Comparison of ENCODE assay signal across 11 cellular contexts in the genomic region with DNA sequence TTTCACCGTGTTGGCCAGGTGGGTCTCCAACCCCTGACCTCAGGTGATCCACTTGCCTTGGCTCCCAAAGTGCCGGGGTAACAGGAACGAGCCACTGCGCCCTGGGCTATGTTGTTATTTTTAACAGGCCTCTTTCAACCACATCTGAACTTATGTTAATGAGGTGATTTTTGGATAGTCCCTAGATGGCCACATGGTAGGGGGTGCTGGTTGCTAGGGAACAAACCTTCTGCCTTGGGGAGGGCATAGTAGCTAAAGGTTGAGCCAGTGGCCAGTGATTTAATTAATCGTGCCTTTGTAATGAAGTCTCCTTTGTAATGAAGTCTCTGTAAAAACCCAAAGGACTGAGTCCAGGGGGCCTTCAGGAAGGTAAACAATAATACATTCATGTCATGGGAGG. TPM values are rescaled to one million over a fixed set of nuclear protein-coding genes. Genes with fewer than 3 reads are reported as not detected.
DNase-seq lines count a peak whose midpoint lies in the region; ATAC-seq and TF ChIP-seq lines count a peak whose summit lies in the region.
"Had no signal": no experiment of that assay in that cellular context is flagged by ENCODE, and none has a peak within 500 bp of the region (broad histone marks: within the 10 kb centered on the region; RNA-seq: fewer than 3 reads in every experiment).

No MANE protein-coding gene starts in this region.

- no peaks in the 10 kb centered on the region for H3K9me3 ChIP-seq in right cardiac atrium (ENCODE audit: control insufficient read depth, low read length)
- no peaks in the 10 kb centered on the region for H3K9me3 ChIP-seq in skeletal muscle tissue (ENCODE audit: control insufficient read depth in 3 of 3, low read length in 3 of 3)

- H3K27me3 ChIP-seq in right cardiac atrium (ENCODE audit: control insufficient read depth, insufficient read depth) (no peaks in the 10 kb centered on the region), skeletal muscle tissue (ENCODE audit: control insufficient read depth in 3 of 3, insufficient read depth in 3 of 3, low read length in 3 of 3) (no peaks in the 10 kb centered on the region)

- CTCF ChIA-PET in activated CD4-positive, alpha-beta memory T cell treated with anti-CD3 and anti-CD28 coated beads, Interleukin-2, amount 10 ng/mL, durations not matched to agents 7 days and 5 days (lab: Charles Lee) = interaction anchor here (1.4 to 1.5 kb wide), 2 partner anchors 11 to 39 kb away, joined by 6 to 8 read pairs; no protein-coding TSS in a partner anchor

- no peak for ATAC-seq in right cardiac atrium
- ATAC-seq in GM19395 (IDR thresholded peaks at IDR 0.05; ENCODE audit: unreplicated experiment) = no peak
- ATAC-seq in HG03045 (IDR thresholded peaks at IDR 0.05; ENCODE audit: unreplicated experiment) = no peak
- ATAC-seq: esophagus mucosa had no signal

- no peak for TF ChIP-seq CTCF in GM13976 (IDR thresholded peaks at IDR 0.05; ENCODE audit: borderline replicate concordance, control extremely low read depth, extremely low read depth, insufficient read depth, missing control alignments)

- peaks cover 24% of the 10 kb centered on the region for H3K4me1 ChIP-seq in right cardiac atrium (ENCODE audit: control insufficient read depth, insufficient read depth, low read length)
- peaks cover 55 to 62% (median 57%) of the 10 kb centered on the region in 3 donors for H3K4me1 ChIP-seq in skeletal muscle tissue (ENCODE audit: control insufficient read depth in 3 of 3, insufficient read depth in 3 of 3, low read length in 3 of 3)

- DNase-seq in GM13976 (ENCODE audit: low spot score) = peak; percentile 26
- DNase-seq in activated CD4-positive, alpha-beta memory T cell treated with anti-CD3 and anti-CD28 coated beads, Interleukin-2, amount 10 ng/mL, durations not matched to agents 7 days and 5 days = no peak
- no peak for DNase-seq in right cardiac atrium
- no peak for DNase-seq in NCI-H187 (lab: John Stamatoyannopoulos, UW)
- no peak for DNase-seq in SKM-1 treated with dmso at 0.1 percent for 144 hours (lab: John Stamatoyannopoulos, UW; ENCODE audit: unreplicated experiment)
- DNase-seq: NCI-H1092 treated with DMSO at 0.1 percent for 48 hours had no signal

- no peak overlapping the region for H3K4me3 Mint-ChIP-seq in activated CD4-positive, alpha-beta memory T cell treated with anti-CD3 and anti-CD28 coated beads, Interleukin-2, amount 10 ng/mL, durations not matched to agents 7 days and 5 days
- H3K4me3 Mint-ChIP-seq: nephron had no signal

- intact Hi-C loops in right cardiac atrium (cut with DNase I) = loop anchor here in 1 of 4 donors (2.0 kb wide), 1 partner anchor 16 kb away; a partner anchor contains a TSS

- H3K4me1 Mint-ChIP-seq in activated CD4-positive, alpha-beta memory T cell treated with anti-CD3 and anti-CD28 coated beads, Interleukin-2, amount 10 ng/mL, durations not matched to agents 7 days and 5 days = peaks cover 50% of the 10 kb centered on the region

- 61% methylated on average over 5 of the region's 5 CpGs for WGBS in right cardiac atrium

- peaks cover 23 to 53% (median 35%) of the 10 kb centered on the region in 3 donors for H3K36me3 ChIP-seq in skeletal muscle tissue (ENCODE audit: control insufficient read depth in 3 of 3, insufficient read depth in 3 of 3, low read length in 3 of 3)

- peaks cover 69% of the 10 kb centered on the region for H3K36me3 Mint-ChIP-seq in activated CD4-positive, alpha-beta memory T cell treated with anti-CD3 and anti-CD28 coated beads, Interleukin-2, amount 10 ng/mL, durations not matched to agents 7 days and 5 days (ENCODE audit: low read depth)

- in situ Hi-C loops in GM13976 (cut with MboI; ENCODE audit: low sequenced_read_pairs, unreplicated experiment) = loop anchor here (25.0 kb wide), 2 partner anchors 464 to 964 kb away; no protein-coding TSS in a partner anchor

- H3K27me3 Mint-ChIP-seq in activated CD4-positive, alpha-beta memory T cell treated with anti-CD3 and anti-CD28 coated beads, Interleukin-2, amount 10 ng/mL, durations not matched to agents 7 days and 5 days = no peaks in the 10 kb centered on the region

- H3K9me3 Mint-ChIP-seq in activated CD4-positive, alpha-beta memory T cell treated with anti-CD3 and anti-CD28 coated beads, Interleukin-2, amount 10 ng/mL, durations not matched to agents 7 days and 5 days = no peaks in the 10 kb centered on the region
- H3K9me3 Mint-ChIP-seq: nephron had no signal

- H3K9ac ChIP-seq in skeletal muscle tissue (ENCODE audit: low read depth in 1 of 3, low read length in 3 of 3) = peak overlapping the region; percentile 26 to 42 (median 40)

- no peak overlapping the region for H3K4me3 ChIP-seq in right cardiac atrium (ENCODE audit: low read length)
- no peak overlapping the region for H3K4me3 ChIP-seq in skeletal muscle tissue (ENCODE audit: low read length in 3 of 3)

- peak overlapping the region; percentile 16 for H3K27ac Mint-ChIP-seq in activated CD4-positive, alpha-beta memory T cell treated with anti-CD3 and anti-CD28 coated beads, Interleukin-2, amount 10 ng/mL, durations not matched to agents 7 days and 5 days

- H3K27ac ChIP-seq in right cardiac atrium (ENCODE audit: low read length) (peak overlapping the region; percentile 94), skeletal muscle tissue (ENCODE audit: low read depth, low read length) (peak overlapping the region; percentile 65)

- POLR2A ChIA-PET in activated CD4-positive, alpha-beta memory T cell treated with anti-CD3 and anti-CD28 coated beads, Interleukin-2, amount 10 ng/mL, durations not matched to agents 7 days and 5 days (lab: Charles Lee) = interaction anchor here (0.6 to 3.8 kb wide), 5 partner anchors 7 to 313 kb away, joined by 4 to 18 read pairs (median 9); a partner anchor contains a TSS

RNA-seq across cellular contexts. Expression of a gene that starts 9.1 kb away (rescaled TPM):
- 10 to 100 TPM; 34.2 to 34.8 TPM for total RNA-seq in activated CD4-positive, alpha-beta memory T cell treated with anti-CD3 and anti-CD28 coated beads, Interleukin-2, amount 10 ng/mL, durations not matched to agents 7 days and 5 days
- total RNA-seq in right cardiac atrium (10 to 100 TPM; 17.3 to 24.3 (median 20.0) TPM), skeletal muscle tissue (4.2 TPM)
- 44.1 TPM for polyA plus RNA-seq in right cardiac atrium

RNA-seq across cellular contexts. Expression of a gene that starts 16.1 kb away (rescaled TPM):
- total RNA-seq in activated CD4-positive, alpha-beta memory T cell treated with anti-CD3 and anti-CD28 coated beads, Interleukin-2, amount 10 ng/mL, durations not matched to agents 7 days and 5 days = 100 to 1,000 TPM; 128 to 133 TPM
- 100 to 1,000 TPM; 362 to 389 (median 368) TPM for total RNA-seq in right cardiac atrium
- polyA plus RNA-seq in right cardiac atrium = 429 TPM
- total RNA-seq in skeletal muscle tissue = 236 TPM
